9 cellular contexts compared by ENCODE assay signal in the genomic region with DNA sequence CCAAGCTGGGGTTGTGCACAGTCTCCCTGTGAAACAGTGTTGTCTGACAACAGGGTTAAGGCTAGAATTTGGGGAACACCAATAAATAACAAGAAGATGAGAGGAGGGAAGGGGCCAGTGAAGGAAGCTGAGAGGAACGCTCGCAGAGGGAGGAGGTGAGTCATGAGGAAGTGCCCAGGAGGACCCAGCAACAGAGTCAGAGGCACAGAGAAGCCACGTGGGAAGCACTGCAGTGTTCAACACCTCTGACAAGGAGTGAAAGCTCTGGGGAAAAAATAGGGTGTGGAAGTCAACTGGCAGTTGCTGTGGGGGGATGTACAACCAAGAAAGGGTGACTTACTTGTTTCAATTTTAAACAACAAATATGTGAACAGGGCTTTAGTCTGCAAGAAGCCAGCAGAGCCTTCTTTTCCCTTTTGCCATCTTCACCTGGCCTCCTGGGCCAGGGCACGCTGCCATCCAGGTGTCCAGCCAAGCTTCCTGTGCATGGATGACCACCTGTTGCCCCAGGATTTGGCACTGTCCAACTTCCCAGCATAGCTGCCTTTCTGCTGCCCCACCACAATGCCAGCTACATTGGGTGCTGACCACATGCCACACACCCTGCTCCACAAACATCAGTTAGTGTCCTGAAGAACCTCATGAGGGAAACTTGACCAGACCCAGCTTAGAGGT.
A peak's percentile ranks its signal among the peaks of the same experiment; 100 is the strongest.
DNase-seq lines count a peak whose midpoint lies in the region; ATAC-seq, FAIRE-seq and TF ChIP-seq lines count a peak whose summit lies in the region.
"Had no signal": no experiment of that assay in that cellular context is flagged by ENCODE, and none has a peak within 500 bp of the region (broad histone marks: within the 10 kb centered on the region; RNA-seq: fewer than 3 reads in every experiment).

No MANE protein-coding gene starts in this region.

- TF ChIP-seq CTCF in HepG2 (CRISPR knock-in tag; IDR thresholded peaks at IDR 0.05) = no peak
- TF ChIP-seq CTCF in testis (IDR thresholded peaks at IDR 0.05) = no peak

- no peaks in the 10 kb centered on the region for H3K27me3 ChIP-seq in HepG2 (ENCODE audit: control insufficient read depth in 1 of 2, insufficient read depth in 2 of 2, low read length in 2 of 2)
- no peaks in the 10 kb centered on the region for H3K27me3 ChIP-seq in testis
- H3K27me3 ChIP-seq: body of pancreas had no signal

- H2AFZ ChIP-seq in HepG2 (ENCODE audit: low read length) = no peak overlapping the region

- CTCF ChIA-PET in HepG2 (lab: Yijun Ruan, JAX; ENCODE audit: low intra/inter-chr PET ratio, low total read pairs) = no interaction called here

- FAIRE-seq in HepG2 (lab: Jason Lieb, UNC) = no peak

- no peaks in the 10 kb centered on the region for H3K79me2 ChIP-seq in HepG2 (ENCODE audit: insufficient read depth, low read length)

- H3K9ac ChIP-seq in HepG2 (ENCODE audit: insufficient read depth, low read depth, low read length) = no peak overlapping the region

- 85% methylated on average over 4 of the region's 4 CpGs for WGBS in HepG2 (ENCODE audit: low lambda C conversion rate)
- 71 to 72% methylated on average over 4 of the region's 4 CpGs for WGBS in testis, 2 donors

- H3K9me3 ChIP-seq in HepG2 (ENCODE audit: low read length) = no peaks in the 10 kb centered on the region
- H3K9me3 ChIP-seq in testis = no peaks in the 10 kb centered on the region
- H3K9me3 ChIP-seq: body of pancreas had no signal

- peaks cover 35% of the 10 kb centered on the region for H3K4me1 ChIP-seq in HepG2 (ENCODE audit: insufficient read depth, low read length)
- no peaks in the 10 kb centered on the region for H3K4me1 ChIP-seq in testis
- H3K4me1 ChIP-seq: body of pancreas had no signal

- no peak for TF ChIP-seq RAD21 in HepG2 (CRISPR knock-in tag; IDR thresholded peaks at IDR 0.05)

- DNase-seq in 8988T = peak; percentile 62
- DNase-seq in GM19240 (ENCODE audit: insufficient read length, low spot score) = peak; percentile 43
- DNase-seq in HPDE6-E6E7 (ENCODE audit: extremely low spot score) = peak; percentile 95
- peak; percentile 81 for DNase-seq in activated CD4-positive, alpha-beta T cell treated with anti-CD3 and anti-CD28 coated beads for 48 hours
- peak; percentile 56 for DNase-seq in dedifferentiated amniotic fluid mesenchymal stem cell (ENCODE audit: extremely low spot score)
- DNase-seq in stimulated activated CD4-positive, alpha-beta T cell treated with anti-CD3 and anti-CD28 coated beads, Interleukin-1b, Interleukin-23, amount 100 ng/mL, for 1 hour (ENCODE audit: low read depth in 2 of 2) = peak; percentile 8 to 40
- no peak for DNase-seq in HepG2 (ENCODE audit: low spot score)
- no peak for DNase-seq in testis

- intact Hi-C loops in HepG2 (cut with micrococcal nuclease; ENCODE audit: unreplicated experiment) = no loop called here
- intact Hi-C loops in testis (cut with DNase I; ENCODE audit: low total_unique reads) = no loop called here

- no peak for ATAC-seq in HepG2
- ATAC-seq: body of pancreas had no signal

- no peak overlapping the region for H3K4me2 ChIP-seq in HepG2 (ENCODE audit: low read depth, low read length)

- in situ Hi-C loops in HepG2 (cut with HindIII; ENCODE audit: extremely low pct_ligation_motif_present, low pct_unique_long_range_greater_than_20kb) = no loop called here

- H3K4me3 ChIP-seq in HepG2 (replicated peaks in 1 of 3; ENCODE audit: insufficient read depth in 1 of 3, low read depth in 2 of 3, low read length in 3 of 3) (no peak overlapping the region), testis (no peak overlapping the region)
- H3K4me3 ChIP-seq: body of pancreas had no signal

- TF ChIP-seq POLR2A in HepG2 (IDR thresholded peaks at IDR 0.05; ENCODE audit: insufficient read depth in 1 of 2, low read depth in 2 of 2, low read length in 2 of 2) (no peak), testis (IDR thresholded peaks at IDR 0.05) (no peak)

- no peak overlapping the region for H3K27ac ChIP-seq in HepG2 (ENCODE audit: extremely low read length, insufficient read depth, low read length)
- H3K27ac ChIP-seq in testis = no peak overlapping the region
- H3K27ac ChIP-seq: body of pancreas had no signal

- H3K36me3 ChIP-seq in HepG2 (replicated peaks in 1 of 2; ENCODE audit: control insufficient read depth in 1 of 2, insufficient read depth in 2 of 2, low read length in 2 of 2) = no peaks in the 10 kb centered on the region
- H3K36me3 ChIP-seq in testis (ENCODE audit: low read depth, missing control alignments) = no peaks in the 10 kb centered on the region

- no peak for TF ChIP-seq EP300 in HepG2 (IDR thresholded peaks at IDR 0.05; ENCODE audit: low read depth in 2 of 2, low read length in 2 of 2)
- no peak for TF ChIP-seq EP300 in HepG2 (CRISPR knock-in tag; IDR thresholded peaks at IDR 0.05; ENCODE audit: borderline replicate concordance)

- no peaks in the 10 kb centered on the region; the same call in 1 of the 2 replicates for H4K20me1 ChIP-seq in HepG2 (ENCODE audit: insufficient read depth, low read length)

- BruUV-seq in HepG2 (replicated peaks; lab: Mats Ljungman, UMichigan) = no TSS peak

- POLR2A ChIA-PET in HepG2 (lab: Yijun Ruan, JAX) = no interaction called here

TF ChIP-seq in HepG2, 621 proteins besides CTCF, POLR2A, EP300 and RAD21:
- TF ChIP-seq, protein P1, sequence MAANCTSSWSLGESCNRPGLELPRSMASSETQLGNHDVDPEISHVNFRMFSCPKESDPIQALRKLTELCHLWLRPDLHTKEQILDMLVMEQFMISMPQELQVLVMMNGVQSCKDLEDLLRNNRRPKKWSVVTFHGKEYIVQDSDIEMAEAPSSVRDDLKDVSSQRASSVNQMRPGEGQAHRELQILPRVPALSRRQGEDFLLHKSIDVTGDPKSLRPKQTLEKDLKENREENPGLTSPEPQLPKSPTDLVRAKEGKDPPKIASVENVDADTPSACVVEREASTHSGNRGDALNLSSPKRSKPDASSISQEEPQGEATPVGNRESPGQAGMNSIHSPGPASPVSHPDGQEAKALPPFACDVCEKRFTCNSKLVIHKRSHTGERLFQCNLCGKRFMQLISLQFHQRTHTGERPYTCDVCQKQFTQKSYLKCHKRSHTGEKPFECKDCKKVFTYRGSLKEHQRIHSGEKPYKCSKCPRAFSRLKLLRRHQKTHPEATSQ (CRISPR knock-in tag; IDR thresholded peaks at IDR 0.05; ENCODE audit: borderline replicate concordance) = no peak
- TF ChIP-seq ZNF124 (CRISPR knock-in tag; IDR thresholded peaks at IDR 0.05) = no peak
- TF ChIP-seq ZNF619 (CRISPR knock-in tag; IDR thresholded peaks at IDR 0.05) = no peak
- no peak for TF ChIP-seq ZBTB7A (CRISPR knock-in tag; IDR thresholded peaks at IDR 0.05)
- no peak for TF ChIP-seq ESRRA (CRISPR knock-in tag; IDR thresholded peaks at IDR 0.05; ENCODE audit: low read depth)
- no peak for TF ChIP-seq TBX3 (IDR thresholded peaks at IDR 0.05; ENCODE audit: borderline replicate concordance)

Comparison
In these comparisons a context has a peak if more than half of its experiments do, and no peak if none do; other contexts are left out.
1. DNase-seq: peak in 8988T (single experiment), GM19240 (single experiment), HPDE6-E6E7 (single experiment), activated CD4-positive, alpha-beta T cell treated with anti-CD3 and anti-CD28 coated beads for 48 hours (single experiment), dedifferentiated amniotic fluid mesenchymal stem cell (single experiment) and stimulated activated CD4-positive, alpha-beta T cell treated with anti-CD3 and anti-CD28 coated beads, Interleukin-1b, Interleukin-23, amount 100 ng/mL, for 1 hour (2 of 2); none in HepG2 (single experiment) and testis (single experiment).